13 cellular contexts compared by ENCODE assay signal in the genomic region with DNA sequence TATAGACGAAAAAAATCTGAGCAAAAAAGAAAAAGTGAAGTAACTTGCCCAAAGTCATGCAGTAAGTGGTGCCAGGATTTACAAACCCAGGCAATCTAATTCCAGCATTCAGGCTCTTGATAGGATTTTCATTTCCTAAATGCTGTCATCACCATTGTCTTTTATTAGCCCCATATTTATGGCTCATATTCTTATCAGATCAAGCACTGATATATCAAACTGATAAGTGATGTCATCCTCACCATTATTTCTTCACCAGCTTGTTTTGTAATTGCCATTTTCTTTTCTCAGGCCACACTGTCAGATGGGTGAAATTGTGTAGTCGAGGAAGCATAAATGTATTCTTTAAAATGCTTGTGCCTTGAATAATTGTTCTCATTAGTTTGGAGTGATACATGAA. TPM values are rescaled to one million over a fixed set of nuclear protein-coding genes. Genes with fewer than 3 reads are reported as not detected.
A peak's percentile ranks its signal among the peaks of the same experiment; 100 is the strongest.
DNase-seq lines count a peak whose midpoint lies in the region; ATAC-seq, FAIRE-seq and TF ChIP-seq lines count a peak whose summit lies in the region.
"Had no signal": no experiment of that assay in that cellular context is flagged by ENCODE, and none has a peak within 500 bp of the region (broad histone marks: within the 10 kb centered on the region; RNA-seq: fewer than 3 reads in every experiment).

No MANE protein-coding gene starts in this region.

- TF ChIP-seq POLR2A in A549 (IDR thresholded peaks at IDR 0.05; ENCODE audit: low read length) (no peak), gastrocnemius medialis (IDR thresholded peaks at IDR 0.05) (no peak)

- H3K79me2 ChIP-seq in fibroblast of lung (ENCODE audit: control insufficient read depth, insufficient read depth, low read length) = peaks cover 2% of the 10 kb centered on the region

- WGBS in A549 (ENCODE audit: missing lambda C conversion rate) = 69% methylated on average over 2 of the region's 2 CpGs

- H3K4me3 Mint-ChIP-seq in T-helper 2 cell treated with Interferon-gamma antibody and Interleukin-4, amounts not matched to agents 5 μg/mL and 100 μg/mL, for 36 hours = peak overlapping the region; percentile 92

- peaks cover 4% of the 10 kb centered on the region for H3K9me3 Mint-ChIP-seq in T-helper 2 cell treated with Interferon-gamma antibody and Interleukin-4, amounts not matched to agents 5 μg/mL and 100 μg/mL, for 36 hours

- no peaks in the 10 kb centered on the region for H3K27me3 Mint-ChIP-seq in T-helper 2 cell treated with Interferon-gamma antibody and Interleukin-4, amounts not matched to agents 5 μg/mL and 100 μg/mL, for 36 hours (ENCODE audit: low read depth)

- DNase-seq in A549 (ENCODE audit: low read depth in 1 of 2, low spot score in 1 of 2) = no peak
- DNase-seq in GM12864 (ENCODE audit: low read depth) = no peak
- no peak for DNase-seq in T-helper 2 cell treated with Interferon-gamma antibody and Interleukin-4, amounts not matched to agents 5 μg/mL and 100 μg/mL, for 36 hours (ENCODE audit: low spot score)
- no peak for DNase-seq in fibroblast of lung (ENCODE audit: low read depth in 2 of 2)
- DNase-seq in NCI-H1694 (lab: John Stamatoyannopoulos, UW) = no peak
- no peak for DNase-seq in gastrocnemius medialis
- DNase-seq in NCI-H1436 treated with DMSO at 0.1 percent for 48 hours (lab: John Stamatoyannopoulos, UW) = no peak
- no peak for DNase-seq in globus pallidus (ENCODE audit: low spot score)
- DNase-seq: COR-L47, left colon, NCI-H2171 treated with DMSO at 0.1 percent for 48 hours had no signal

- H3K36me3 ChIP-seq in fibroblast of lung (ENCODE audit: control insufficient read depth, insufficient read depth, low read length) (no peaks in the 10 kb centered on the region), gastrocnemius medialis (peaks cover 0 to 9% of the 10 kb centered on the region in 2 donors)

- TF ChIP-seq RAD21 in A549 (conservative IDR thresholded peaks at IDR 0.05 in 1 of 2, IDR thresholded peaks at IDR 0.05 in 1 of 2) = no peak

- no peaks in the 10 kb centered on the region for H4K20me1 ChIP-seq in fibroblast of lung (ENCODE audit: control insufficient read depth, extremely low read depth, insufficient read depth, low read length)

- ATAC-seq in A549 (no peak), gastrocnemius medialis (no peak)
- ATAC-seq: left colon had no signal

- TF ChIP-seq CTCF in A549 (IDR thresholded peaks at IDR 0.05) (no peak), GM12864 (IDR thresholded peaks at IDR 0.05; ENCODE audit: low read depth, low read length, missing control alignments) (no peak), fibroblast of lung (conservative IDR thresholded peaks at IDR 0.05 in 1 of 2, IDR thresholded peaks at IDR 0.05 in 1 of 2; ENCODE audit: low read depth in 1 of 2, low read length in 2 of 2) (no peak), gastrocnemius medialis (IDR thresholded peaks at IDR 0.05 in 4 of 5, conservative IDR thresholded peaks at IDR 0.05 in 1 of 5) (no peak)

- no peak for TF ChIP-seq EP300 in A549 (IDR thresholded peaks at IDR 0.05)

- peak overlapping the region; percentile 65 to 85; a peak in 2 of 6 replicates for H3K27ac ChIP-seq in A549
- H3K27ac ChIP-seq in fibroblast of lung (ENCODE audit: insufficient read depth, low read length) = no peak overlapping the region
- no peak overlapping the region for H3K27ac ChIP-seq in gastrocnemius medialis

- peaks cover 23% of the 10 kb centered on the region for H3K4me1 Mint-ChIP-seq in T-helper 2 cell treated with Interferon-gamma antibody and Interleukin-4, amounts not matched to agents 5 μg/mL and 100 μg/mL, for 36 hours (ENCODE audit: low read depth)

- H3K4me2 ChIP-seq in A549 (peak overlapping the region; percentile 95), fibroblast of lung (ENCODE audit: extremely low read depth, insufficient read depth, low read length) (peak overlapping the region; percentile 42)

- peak overlapping the region; percentile 53 for H3K4me3 ChIP-seq in A549
- peak overlapping the region; percentile 84; the same call in 1 of the 2 replicates for H3K4me3 ChIP-seq in GM12864 (ENCODE audit: low read depth, low read length)
- H3K4me3 ChIP-seq in fibroblast of lung (replicated peaks in 1 of 4; ENCODE audit: control extremely low read depth in 1 of 4, insufficient read depth in 1 of 4, low read depth in 3 of 4, low read length in 4 of 4) = peak overlapping the region in 2 of 4 experiments; percentile 75 to 77
- no peak overlapping the region for H3K4me3 ChIP-seq in gastrocnemius medialis

- POLR2A ChIA-PET in A549 (lab: Yijun Ruan, JAX) = interaction anchor here (0.6 to 2.3 kb wide), 3 partner anchors 32 to 347 kb away, joined by 3 to 25 read pairs (median 4); no protein-coding TSS in a partner anchor

- CTCF ChIA-PET in A549 (lab: Yijun Ruan, JAX) = interaction anchor here (1.6 to 3.9 kb wide), 3 partner anchors 17 to 312 kb away, joined by 5 to 17 read pairs (median 10); no protein-coding TSS in a partner anchor

- no peak for FAIRE-seq in A549 (lab: Jason Lieb, UNC)
- FAIRE-seq: endometrium had no signal

- peaks cover 25% of the 10 kb centered on the region for H3K36me3 Mint-ChIP-seq in T-helper 2 cell treated with Interferon-gamma antibody and Interleukin-4, amounts not matched to agents 5 μg/mL and 100 μg/mL, for 36 hours (ENCODE audit: low read depth)

- in situ Hi-C loops in gastrocnemius medialis (cut with MboI; ENCODE audit: low sequenced_read_pairs in 4 of 4) = loop anchor here in 1 of 4 donors (10.0 kb wide), 1 partner anchor 169 kb away; no protein-coding TSS in a partner anchor

- H3K27me3 ChIP-seq in fibroblast of lung (ENCODE audit: control insufficient read depth, insufficient read depth, low read length) (no peaks in the 10 kb centered on the region), gastrocnemius medialis (no peaks in the 10 kb centered on the region)

- intact Hi-C loops in gastrocnemius medialis (cut with DNase I; ENCODE audit: low total_unique reads) = loop anchor here (5.0 kb wide), 1 partner anchor 161 kb away; no protein-coding TSS in a partner anchor

- H3K9me3 ChIP-seq in A549 = peaks cover 6% of the 10 kb centered on the region
- H3K9me3 ChIP-seq in fibroblast of lung (ENCODE audit: control insufficient read depth, insufficient read depth, low read depth, low read length) = no peaks in the 10 kb centered on the region
- no peaks in the 10 kb centered on the region for H3K9me3 ChIP-seq in gastrocnemius medialis

- H3K4me1 ChIP-seq in A549 = peaks cover 19% of the 10 kb centered on the region
- no peaks in the 10 kb centered on the region for H3K4me1 ChIP-seq in fibroblast of lung (ENCODE audit: control insufficient read depth, extremely low read depth, insufficient read depth, low read length)
- peaks cover 10 to 12% of the 10 kb centered on the region in 2 donors for H3K4me1 ChIP-seq in gastrocnemius medialis

- H2AFZ ChIP-seq in fibroblast of lung (ENCODE audit: low read length) = no peak overlapping the region

- H3K27ac Mint-ChIP-seq in T-helper 2 cell treated with Interferon-gamma antibody and Interleukin-4, amounts not matched to agents 5 μg/mL and 100 μg/mL, for 36 hours = peak overlapping the region; percentile 94

- no peak overlapping the region for H3K9ac ChIP-seq in fibroblast of lung (ENCODE audit: insufficient read depth, low read length)

TF ChIP-seq in A549, 52 proteins besides CTCF, POLR2A, EP300 and RAD21:
- TF ChIP-seq ZSCAN20 (CRISPR knock-in tag; IDR thresholded peaks at IDR 0.05) = no peak
- TF ChIP-seq, protein P1, sequence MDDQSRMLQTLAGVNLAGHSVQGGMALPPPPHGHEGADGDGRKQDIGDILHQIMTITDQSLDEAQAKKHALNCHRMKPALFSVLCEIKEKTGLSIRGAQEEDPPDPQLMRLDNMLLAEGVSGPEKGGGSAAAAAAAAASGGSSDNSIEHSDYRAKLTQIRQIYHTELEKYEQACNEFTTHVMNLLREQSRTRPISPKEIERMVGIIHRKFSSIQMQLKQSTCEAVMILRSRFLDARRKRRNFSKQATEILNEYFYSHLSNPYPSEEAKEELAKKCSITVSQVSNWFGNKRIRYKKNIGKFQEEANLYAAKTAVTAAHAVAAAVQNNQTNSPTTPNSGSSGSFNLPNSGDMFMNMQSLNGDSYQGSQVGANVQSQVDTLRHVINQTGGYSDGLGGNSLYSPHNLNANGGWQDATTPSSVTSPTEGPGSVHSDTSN (IDR thresholded peaks at IDR 0.05) = no peak
- no peak for TF ChIP-seq RFX5 (IDR thresholded peaks at IDR 0.05)
- no peak for TF ChIP-seq RNF2 (IDR thresholded peaks at IDR 0.05; ENCODE audit: borderline replicate concordance, low read depth)
- TF ChIP-seq RARB (CRISPR knock-in tag; IDR thresholded peaks at IDR 0.05) = no peak

RNA-seq across cellular contexts. Expression of gene RAD51C, which starts 1.3 kb away (rescaled TPM):
- 96.7 and 121 TPM in 2 replicates for polyA plus RNA-seq in A549 (2011; rRNA removed)
- 46.0 and 55.9 TPM in 2 replicates for polyA plus RNA-seq in A549 (2012; cell fraction: cytosol; rRNA removed)
- polyA plus RNA-seq in A549 (2012; cell fraction: nucleus; rRNA removed) = 15.0 and 24.2 TPM in 2 replicates
- polyA plus RNA-seq in A549 (2017; fragmentation: RNase III; extraction: RNeasy Plus Mini Kit Qiagen cat#74134 plus additional on column Dnase treatment) = 83.4 to 96.0 TPM (median 91.3 TPM) in 3 replicates
- 21.7 and 26.4 TPM in 2 replicates for polyA minus RNA-seq in A549 (2011; rRNA and poly(A)+ RNA removed)
- total RNA-seq in fibroblast of lung = 26.5 and 29.1 TPM in 2 replicates
- 27.7 and 34.8 TPM in 2 replicates for polyA plus RNA-seq in fibroblast of lung
- polyA plus RNA-seq in fibroblast of lung (2012) = 21.3 and 28.3 TPM in 2 replicates
- polyA minus RNA-seq in fibroblast of lung (ENCODE audit: low replicate concordance) = 3.4 and 8.0 TPM in 2 replicates
- total RNA-seq in gastrocnemius medialis = 10 to 100 TPM in 2 of 4 donors, 1 to 10 TPM in 2; 6.4 to 18.7 (median 12.5) TPM

RNA-seq across cellular contexts. Expression of gene TEX14, which starts 1.9 kb away (rescaled TPM):
- polyA plus RNA-seq in A549 (2011; rRNA removed) (0.12 TPM in 2 replicates), A549 (2017; fragmentation: RNase III; extraction: RNeasy Plus Mini Kit Qiagen cat#74134 plus additional on column Dnase treatment) (0.03 to 0.08 TPM (median 0.04 TPM) in 3 replicates), fibroblast of lung (0.01 and 0.03 TPM in 2 replicates)
- polyA plus RNA-seq in A549 (2012; cell fraction: cytosol; rRNA removed) = 0.04 and 0.05 TPM in 2 replicates
- 0.04 and 0.07 TPM in 2 replicates for polyA plus RNA-seq in A549 (2012; cell fraction: nucleus; rRNA removed)
- 0.04 and 0.05 TPM in 2 replicates for polyA minus RNA-seq in A549 (2011; rRNA and poly(A)+ RNA removed)
- total RNA-seq in fibroblast of lung (under 0.01 TPM in 2 replicates), gastrocnemius medialis (not detected)
- polyA plus RNA-seq in fibroblast of lung (2012) = 0.17 TPM in 1 of 2 replicates, not detected in the other
- polyA minus RNA-seq in fibroblast of lung (ENCODE audit: low replicate concordance) = not detected in 2 replicates
- total RNA-seq: H4 had no signal

Comparison
In these comparisons a context has a peak if more than half of its experiments do, and no peak if none do; other contexts are left out.
1. H3K27ac ChIP-seq: peak in A549 (2 of 2); none in fibroblast of lung (single experiment) and gastrocnemius medialis (0 of 4).
2. H3K4me3 ChIP-seq: peak in A549 (single experiment) and GM12864 (single experiment); none in gastrocnemius medialis (0 of 4).